8 cellular contexts compared by ENCODE assay signal in the genomic region with DNA sequence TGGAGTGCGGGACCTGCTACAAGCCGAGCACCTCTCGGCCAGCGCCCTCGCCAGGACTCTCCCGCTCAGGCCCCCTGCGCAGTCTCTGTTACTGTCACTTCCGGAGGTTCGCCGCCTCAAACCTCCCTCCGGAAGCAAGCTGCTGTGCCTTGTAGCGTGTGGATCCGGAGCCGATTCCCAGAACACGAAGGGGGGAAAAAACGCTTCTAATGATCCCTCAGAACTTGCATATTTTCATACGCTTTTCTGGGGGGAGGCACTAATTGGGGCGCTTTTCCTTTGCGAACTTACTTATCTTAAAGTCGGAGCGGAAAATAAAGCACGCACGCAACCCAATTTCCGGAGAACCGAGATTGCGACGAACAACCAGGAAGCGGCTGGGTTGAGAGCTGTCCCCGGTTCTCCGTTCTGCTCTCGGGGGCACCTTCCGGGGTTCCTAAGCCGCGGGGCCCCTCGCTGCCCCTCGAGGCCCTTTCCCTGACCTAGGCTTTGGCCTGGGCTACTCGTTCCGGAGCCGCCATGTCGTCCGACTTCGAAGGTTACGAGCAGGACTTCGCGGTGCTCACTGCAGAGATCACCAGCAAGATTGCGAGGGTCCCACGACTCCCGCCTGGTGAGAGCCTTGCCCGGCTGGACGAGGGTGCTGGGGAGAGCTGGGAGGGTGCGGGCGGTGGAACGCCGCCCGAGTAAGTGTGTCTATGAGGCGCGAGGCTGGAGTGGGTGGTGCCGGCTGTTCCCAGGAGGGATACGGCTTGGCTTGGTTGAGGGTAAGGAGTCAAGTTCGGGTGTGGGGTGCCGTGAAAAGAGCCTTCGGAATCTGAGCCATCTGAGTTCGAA. TPM values are rescaled to one million over a fixed set of nuclear protein-coding genes. Genes with fewer than 3 reads are reported as not detected.
DNase-seq lines count a peak whose midpoint lies in the region; ATAC-seq and TF ChIP-seq lines count a peak whose summit lies in the region.

A gene (plus strand): TSS at position 361 of the 837 bp plus-strand sequence. CDS start 159 bp downstream, at position 520.
A gene with protein sequence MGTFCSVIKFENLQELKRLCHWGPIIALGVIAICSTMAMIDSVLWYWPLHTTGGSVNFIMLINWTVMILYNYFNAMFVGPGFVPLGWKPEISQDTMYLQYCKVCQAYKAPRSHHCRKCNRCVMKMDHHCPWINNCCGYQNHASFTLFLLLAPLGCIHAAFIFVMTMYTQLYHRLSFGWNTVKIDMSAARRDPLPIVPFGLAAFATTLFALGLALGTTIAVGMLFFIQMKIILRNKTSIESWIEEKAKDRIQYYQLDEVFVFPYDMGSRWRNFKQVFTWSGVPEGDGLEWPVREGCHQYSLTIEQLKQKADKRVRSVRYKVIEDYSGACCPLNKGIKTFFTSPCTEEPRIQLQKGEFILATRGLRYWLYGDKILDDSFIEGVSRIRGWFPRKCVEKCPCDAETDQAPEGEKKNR (minus strand): TSS at position 60 of the 837 bp plus-strand sequence. CDS start 1,478 bp downstream, outside the sequence.

- peak; percentile 36 for DNase-seq in COR-L47 (lab: John Stamatoyannopoulos, UW)
- DNase-seq in HPDE6-E6E7 (ENCODE audit: extremely low spot score): peak; percentile 78
- DNase-seq in NOMO-1 treated with dmso at 0.1 percent for 144 hours (lab: John Stamatoyannopoulos, UW; ENCODE audit: unreplicated experiment): peak; percentile 79
- DNase-seq in activated CD8-positive, alpha-beta memory T cell treated with anti-CD3 and anti-CD28 coated beads, Interleukin-2, amount 50 U/mL, for 24 hours (ENCODE audit: extremely low read depth): peak; percentile 52
- DNase-seq in endothelial cell (ENCODE audit: low spot score): peak; percentile 76
- DNase-seq in midbrain (lab: John Stamatoyannopoulos, UW): peak; percentile 89
- DNase-seq in stimulated activated CD8-positive, alpha-beta memory T cell treated with anti-CD3 and anti-CD28 coated beads, Interleukin-2, amount 100 ng/mL, for 48 hours (ENCODE audit: low read depth in 2 of 2): peak; percentile 71 to 79

- peak; percentile 95 for ATAC-seq in GM19463 (IDR thresholded peaks at IDR 0.05; ENCODE audit: unreplicated experiment)

- peaks cover 13% of the 10 kb centered on the region for H3K27me3 Mint-ChIP-seq in endothelial cell (ENCODE audit: unreplicated experiment)

- peak within 1 kb of the TSS; percentile 95 for H3K27ac Mint-ChIP-seq in endothelial cell (ENCODE audit: unreplicated experiment)

- H3K4me3 Mint-ChIP-seq in endothelial cell (ENCODE audit: unreplicated experiment): peak within 1 kb of the TSS; percentile 96

- peaks cover 7% of the 10 kb centered on the region for H3K36me3 Mint-ChIP-seq in endothelial cell (ENCODE audit: low read depth, unreplicated experiment)

- H3K4me1 Mint-ChIP-seq in endothelial cell (ENCODE audit: unreplicated experiment): peaks cover 24% of the 10 kb centered on the region

- H3K9me3 Mint-ChIP-seq in endothelial cell (ENCODE audit: unreplicated experiment): no peaks in the 10 kb centered on the region

- TF ChIP-seq CTCF in endothelial cell (IDR thresholded peaks at IDR 0.05; ENCODE audit: unreplicated experiment): no peak

RNA-seq across cellular contexts. Expression of the first gene that starts in this region (rescaled TPM):
- total RNA-seq in endothelial cell (ENCODE audit: unreplicated experiment): 35.4 TPM

RNA-seq across cellular contexts. Expression of the second gene that starts in this region (rescaled TPM):
- 42.8 TPM for total RNA-seq in endothelial cell (ENCODE audit: unreplicated experiment)

Comparison
In these comparisons a context has a peak if more than half of its experiments do, and no peak if none do; other contexts are left out.
1. Peak in every context shown above with its lines: DNase-seq and ATAC-seq.
2. DNase-seq: peak in every context shown above with its lines; median percentile 89 in midbrain; 79 in NOMO-1 treated with dmso at 0.1 percent for 144 hours; 78 in HPDE6-E6E7; 76 in endothelial cell; 75 in stimulated activated CD8-positive, alpha-beta memory T cell treated with anti-CD3 and anti-CD28 coated beads, Interleukin-2, amount 100 ng/mL, for 48 hours; 52 in activated CD8-positive, alpha-beta memory T cell treated with anti-CD3 and anti-CD28 coated beads, Interleukin-2, amount 50 U/mL, for 24 hours; 36 in COR-L47.